Comparison of ENCODE assay signal across 11 cellular contexts in genomic region chr5:149799119-149799623, GRCh38.
DNase-seq lines count a peak whose midpoint lies in the region; ATAC-seq, FAIRE-seq and TF ChIP-seq lines count a peak whose summit lies in the region.
"Had no signal": no experiment of that assay in that cellular context is flagged by ENCODE, and none has a peak within 500 bp of the region (broad histone marks: within the 10 kb centered on the region; RNA-seq: fewer than 3 reads in every experiment).

No MANE protein-coding gene starts in this region.

- H3K9me1 ChIP-seq in IMR-90 (ENCODE audit: insufficient read depth, low read length) (peaks cover 15% of the 10 kb centered on the region), keratinocyte (ENCODE audit: control insufficient read depth, extremely low read depth, insufficient read depth, low read length) (no peaks in the 10 kb centered on the region)

- TF ChIP-seq EP300 in GM12878 (IDR thresholded peaks at IDR 0.05; ENCODE audit: borderline replicate concordance in 1 of 2, control insufficient read depth in 1 of 2, low read depth in 2 of 2, low read length in 2 of 2), result no peak

- no peak for FAIRE-seq in GM12878 (lab: Jason Lieb, UNC)
- FAIRE-seq in keratinocyte (lab: Jason Lieb, UNC), result peak; percentile 76
- no peak for FAIRE-seq in D721Med (lab: Jason Lieb, UNC)

- no peak overlapping the region for H4K5ac ChIP-seq in IMR-90 (ENCODE audit: low read depth, low read length)

- DNase-seq in 8988T (peak; percentile 44), IMR-90 (peak; percentile 90), GM12878 (ENCODE audit: low read depth, low spot score) (no peak), keratinocyte (ENCODE audit: low read depth, low spot score) (no peak), D721Med (ENCODE audit: insufficient read length, low spot score) (no peak), iPS-NIHi11 (ENCODE audit: low spot score) (no peak)
- no peak for DNase-seq in activated CD4-positive, alpha-beta T cell treated with anti-CD3 and anti-CD28 coated beads for 1 hour

- H3K27me3 ChIP-seq in IMR-90 (ENCODE audit: control insufficient read depth, insufficient read depth, low read length) (peaks cover 8% of the 10 kb centered on the region; the same call in 1 of the 2 replicates), GM12878 (replicated peaks in 1 of 2; ENCODE audit: control insufficient read depth in 2 of 2, insufficient read depth in 2 of 2, low read length in 1 of 2) (no peaks in the 10 kb centered on the region), keratinocyte (ENCODE audit: control insufficient read depth, extremely low read depth, insufficient read depth, low read length) (no peaks in the 10 kb centered on the region)
- H3K27me3 ChIP-seq: cardiac muscle cell, Peyer's patch had no signal

- H3K4me1 ChIP-seq in IMR-90 (ENCODE audit: control insufficient read depth, insufficient read depth, low read length) (peaks cover 7% of the 10 kb centered on the region), GM12878 (ENCODE audit: control insufficient read depth, insufficient read depth, low read length) (peaks cover 31% of the 10 kb centered on the region), keratinocyte (ENCODE audit: control insufficient read depth, extremely low read depth, insufficient read depth, low read length) (peaks cover 11% of the 10 kb centered on the region)

- SMC1A ChIA-PET in GM12878 (lab: Charles Lee; ENCODE audit: uncharacterized antibody, unreplicated experiment), result interaction anchor here (1.7 to 23.9 kb wide), 2 partner anchors 21 to 132 kb away, joined by 4 to 329 read pairs; no protein-coding TSS in a partner anchor

- H3K4ac ChIP-seq in IMR-90 (ENCODE audit: low read depth, low read length), result peak overlapping the region; percentile 75

- in situ Hi-C loops in IMR-90 (cut with MboI; ENCODE audit: low sequenced_read_pairs), result no loop called here
- in situ Hi-C loops in GM12878 (cut with MboI), result no loop called here

- H3K9ac ChIP-seq in IMR-90 (ENCODE audit: low read depth, low read length), result no peak overlapping the region
- no peak overlapping the region for H3K9ac ChIP-seq in GM12878 (ENCODE audit: control insufficient read depth, insufficient read depth, low read length)
- H3K9ac ChIP-seq in keratinocyte (ENCODE audit: control insufficient read depth, extremely low read depth, insufficient read depth, low read length), result no peak overlapping the region

- H3K4me3 ChIP-seq in IMR-90 (ENCODE audit: insufficient read depth, low read depth, low read length) (no peak overlapping the region), GM12878 (no peak overlapping the region), keratinocyte (ENCODE audit: control insufficient read depth in 2 of 3, extremely low read depth in 1 of 3, insufficient read depth in 2 of 3, low read depth in 1 of 3, low read length in 3 of 3) (no peak overlapping the region)
- H3K4me3 ChIP-seq: cardiac muscle cell, Peyer's patch, skin epidermis had no signal

- intact Hi-C loops in IMR-90 (cut with micrococcal nuclease) (no loop called here), GM12878 (cut with micrococcal nuclease; ENCODE audit: unreplicated experiment) (no loop called here)

- H3K79me2 ChIP-seq in GM12878 (ENCODE audit: control insufficient read depth, insufficient read depth, low read length), result peaks cover 64% of the 10 kb centered on the region
- H3K79me2 ChIP-seq in keratinocyte (ENCODE audit: control insufficient read depth, insufficient read depth, low read length), result no peaks in the 10 kb centered on the region

- H4K20me1 ChIP-seq in IMR-90 (ENCODE audit: insufficient read depth, low read length) (no peaks in the 10 kb centered on the region), GM12878 (ENCODE audit: control insufficient read depth, insufficient read depth) (no peaks in the 10 kb centered on the region), keratinocyte (ENCODE audit: control insufficient read depth, extremely low read depth, insufficient read depth, low read length) (no peaks in the 10 kb centered on the region)

- peak overlapping the region; percentile 52; the same call in 1 of the 2 replicates for H3K14ac ChIP-seq in IMR-90 (replicated peaks; ENCODE audit: low read depth, low read length)

- H3K9me3 ChIP-seq in IMR-90 (ENCODE audit: control insufficient read depth, insufficient read depth, low read length), result no peaks in the 10 kb centered on the region
- H3K9me3 ChIP-seq in GM12878 (replicated peaks; ENCODE audit: control insufficient read depth, insufficient read depth, low read length), result no peaks in the 10 kb centered on the region
- H3K9me3 ChIP-seq in keratinocyte (ENCODE audit: control insufficient read depth, low read depth, low read length), result no peaks in the 10 kb centered on the region
- H3K9me3 ChIP-seq: Peyer's patch had no signal

- H3K4me2 ChIP-seq in IMR-90 (ENCODE audit: low read depth, low read length) (no peak overlapping the region), GM12878 (ENCODE audit: control insufficient read depth, insufficient read depth) (no peak overlapping the region), keratinocyte (ENCODE audit: control insufficient read depth, extremely low read depth, insufficient read depth, low read depth, low read length) (peak overlapping the region; percentile 64)

- BruUV-seq in IMR-90 (replicated peaks; lab: Mats Ljungman, UMichigan) (no TSS peak), GM12878 (replicated peaks; lab: Mats Ljungman, UMichigan) (no TSS peak)

- no peak overlapping the region for H4K91ac ChIP-seq in IMR-90 (ENCODE audit: insufficient read depth, low read depth, low read length)

- H2AFZ ChIP-seq in IMR-90 (replicated peaks; ENCODE audit: low read length, poor library complexity) (peak overlapping the region; percentile 66), GM12878 (ENCODE audit: control insufficient read depth, low read depth, low read length) (no peak overlapping the region), keratinocyte (ENCODE audit: control insufficient read depth, low read length) (no peak overlapping the region)

- H3K23ac ChIP-seq in IMR-90 (ENCODE audit: low read depth, low read length), result no peak overlapping the region

- dilution Hi-C loops in IMR-90 (cut with HindIII; ENCODE audit: low sequenced_read_pairs, unreplicated experiment) (no loop called here), keratinocyte (cut with MboI; ENCODE audit: extremely low pct_ligation_motif_present, low sequenced_read_pairs) (no loop called here)

- H2BK5ac ChIP-seq in IMR-90 (ENCODE audit: low read depth, low read length, poor library complexity, severe bottlenecking), result no peak overlapping the region

- TF ChIP-seq POLR2A in IMR-90 (IDR thresholded peaks at IDR 0.05; ENCODE audit: low read depth, low read length), result no peak
- no peak for TF ChIP-seq POLR2A in GM12878 (IDR thresholded peaks at IDR 0.05; ENCODE audit: low read depth, low read length)

- TF ChIP-seq CTCF in IMR-90 (conservative IDR thresholded peaks at IDR 0.05; ENCODE audit: low read depth, low read length) (no peak), GM12878 (IDR thresholded peaks at IDR 0.05 in 2 of 3, conservative IDR thresholded peaks at IDR 0.05 in 1 of 3; ENCODE audit: control insufficient read depth in 2 of 3, extremely low read depth in 1 of 3, insufficient read depth in 1 of 3, low read depth in 3 of 3, low read length in 3 of 3) (no peak), keratinocyte (optimal IDR thresholded peaks at IDR 0.05 in 1 of 3, IDR thresholded peaks at IDR 0.05 in 1 of 3, conservative IDR thresholded peaks at IDR 0.05 in 1 of 3; ENCODE audit: extremely low read depth in 1 of 3, insufficient read depth in 2 of 3, low read length in 3 of 3) (no peak), D721Med (IDR thresholded peaks at IDR 0.05; ENCODE audit: insufficient read depth, missing control alignments) (no peak)

- peak overlapping the region; percentile 3; the same call in 1 of the 2 replicates for H3K18ac ChIP-seq in IMR-90 (ENCODE audit: low read depth, low read length)

- H2AK5ac ChIP-seq in IMR-90 (ENCODE audit: low read depth, low read length), result peak overlapping the region; percentile 86

- H2BK20ac ChIP-seq in IMR-90 (ENCODE audit: low read depth, low read length), result peak overlapping the region; percentile 62

- H2BK15ac ChIP-seq in IMR-90 (ENCODE audit: low read depth, low read length), result peak overlapping the region; percentile 83; the same call in 1 of the 3 replicates

- CTCF ChIA-PET in IMR-90 (lab: Yijun Ruan, JAX) (interaction anchor here (0.6 kb wide), 1 partner anchor 79 kb away, joined by 3 read pairs; no protein-coding TSS in a partner anchor), GM12878 (lab: Yijun Ruan, JAX) (interaction anchor here (3.0 to 3.1 kb wide), 2 partner anchors 19 to 23 kb away, joined by 10 to 18 read pairs; no protein-coding TSS in a partner anchor)

- POLR2A ChIA-PET in IMR-90 (lab: Charles Lee; ENCODE audit: unreplicated experiment), result no interaction called here
- POLR2A ChIA-PET in GM12878 (lab: Charles Lee), result interaction anchor here (0.6 to 1.6 kb wide), 4 partner anchors 9 to 222 kb away, joined by 3 to 6 read pairs (median 4); no protein-coding TSS in a partner anchor

- RAD21 ChIA-PET in GM12878 (lab: Charles Lee; ENCODE audit: unreplicated experiment), result interaction anchor here (1.0 to 1.9 kb wide), 3 partner anchors 19 to 32 kb away, joined by 3 to 6 read pairs (median 6); no protein-coding TSS in a partner anchor

- 100% methylated on average over 1 of the region's 3 CpGs; no CpG with 5 or more reads in 1 of the 2 experiments for WGBS in IMR-90 (ENCODE audit: extremely low coverage in 2 of 2, insufficient read length in 1 of 2), 2 experiments
- 73% methylated on average over 3 of the region's 3 CpGs for WGBS in GM12878 (ENCODE audit: insufficient coverage, insufficient replicate concordance, low lambda C conversion rate, missing lambda C conversion rate)

- H3K56ac ChIP-seq in IMR-90 (ENCODE audit: extremely low read depth, insufficient read depth, low read length), result no peak overlapping the region

- H3K36me3 ChIP-seq in IMR-90 (ENCODE audit: control insufficient read depth, insufficient read depth, low read length) (no peaks in the 10 kb centered on the region), GM12878 (ENCODE audit: control insufficient read depth in 2 of 2, insufficient read depth in 2 of 2, low read length in 1 of 2) (peaks cover 0 to 2% of the 10 kb centered on the region in 2 experiments; a peak in 3 of 4 replicates), keratinocyte (ENCODE audit: control insufficient read depth in 2 of 2, extremely low read depth in 1 of 2, insufficient read depth in 2 of 2, low read length in 2 of 2) (no peaks in the 10 kb centered on the region)
- H3K36me3 ChIP-seq: cardiac muscle cell, Peyer's patch had no signal

- H4K8ac ChIP-seq in IMR-90 (ENCODE audit: low read depth in 2 of 2, low read length in 2 of 2), result peak overlapping the region in 1 of 2 experiments; percentile 20; a peak in 1 of 4 replicates

- H2AK9ac ChIP-seq in IMR-90 (replicated peaks; ENCODE audit: low read depth, low read length, poor library complexity), result no peak overlapping the region

- ATAC-seq in IMR-90 (ENCODE audit: low read depth) (peak; percentile 87), GM12878 (no peak), HG02852 (IDR thresholded peaks at IDR 0.05; ENCODE audit: unreplicated experiment) (no peak)

- no peak for TF ChIP-seq RAD21 in IMR-90 (IDR thresholded peaks at IDR 0.05; ENCODE audit: low read length)
- TF ChIP-seq RAD21 in GM12878 (IDR thresholded peaks at IDR 0.05; ENCODE audit: insufficient read depth, low read depth, low read length), result no peak

- H2BK120ac ChIP-seq in IMR-90 (ENCODE audit: low read depth, low read length), result peak overlapping the region; percentile 59

- H3K27ac ChIP-seq in IMR-90 (ENCODE audit: insufficient read depth, low read length), result no peak overlapping the region
- H3K27ac ChIP-seq in GM12878 (ENCODE audit: control insufficient read depth, insufficient read depth), result peak overlapping the region; percentile 18; the same call in 1 of the 2 replicates
- no peak overlapping the region for H3K27ac ChIP-seq in keratinocyte (ENCODE audit: control insufficient read depth, insufficient read depth, low read length)
- H3K27ac ChIP-seq: cardiac muscle cell had no signal

- no peaks in the 10 kb centered on the region for H3K79me1 ChIP-seq in IMR-90 (ENCODE audit: low read depth in 1 of 2, low read length in 2 of 2)

Comparison
In these comparisons a context has a peak if more than half of its experiments do, and no peak if none do; other contexts are left out.
1. DNase-seq: peak in 8988T (single experiment) and IMR-90 (single experiment); none in GM12878 (single experiment), keratinocyte (single experiment), D721Med (single experiment), activated CD4-positive, alpha-beta T cell treated with anti-CD3 and anti-CD28 coated beads for 1 hour (single experiment) and iPS-NIHi11 (single experiment).